Comparison of ENCODE assay signal across 8 cellular contexts in the genomic region with DNA sequence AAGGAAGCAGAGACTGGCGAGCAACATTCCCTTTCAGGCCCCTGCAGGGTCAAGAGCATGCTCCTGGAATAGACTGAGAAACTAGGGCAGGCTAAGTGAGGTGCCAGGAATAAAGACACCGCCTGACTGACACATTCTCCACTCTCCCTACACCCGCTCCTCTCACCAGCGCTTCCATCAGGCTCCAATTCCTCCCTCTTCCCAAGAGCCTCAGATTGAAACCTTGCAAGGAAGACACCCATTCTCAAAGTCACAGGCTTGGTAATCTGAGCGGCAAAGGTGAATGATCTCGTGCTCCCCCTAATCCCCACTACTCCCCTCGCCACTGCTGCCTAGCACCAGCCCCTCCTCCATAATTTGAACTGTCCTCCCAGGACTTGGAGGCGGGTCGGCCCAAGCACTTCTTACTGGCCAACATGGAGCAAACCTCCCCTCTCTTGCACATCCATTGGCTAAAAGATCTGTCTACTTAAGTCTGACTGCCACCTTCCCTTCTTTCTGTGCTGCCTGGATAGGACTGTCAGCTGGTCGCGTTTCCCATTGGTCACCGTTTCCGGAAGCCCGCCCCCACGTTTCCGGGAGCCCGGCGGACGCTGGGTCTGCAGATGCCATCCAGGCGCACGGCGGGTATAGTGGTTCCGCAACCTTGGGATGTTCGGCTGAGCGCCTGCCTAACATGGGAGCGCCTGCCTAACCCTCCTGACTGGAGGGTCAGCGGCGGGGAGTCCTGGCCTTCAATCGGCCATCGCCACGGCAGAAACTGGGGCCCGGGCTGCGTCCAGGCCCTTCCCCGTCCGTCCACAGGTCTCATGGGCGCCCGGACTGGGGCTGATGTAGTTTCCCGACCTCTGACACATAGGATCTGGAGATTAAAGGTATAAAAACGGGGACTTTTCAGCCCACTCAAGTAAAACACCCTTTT. TPM values are rescaled to one million over a fixed set of nuclear protein-coding genes. Genes with fewer than 3 reads are reported as not detected.
DNase-seq lines count a peak whose midpoint lies in the region; ATAC-seq and TF ChIP-seq lines count a peak whose summit lies in the region.

No MANE protein-coding gene starts in this region.

- ATAC-seq in thoracic aorta (ENCODE audit: insufficient number of reproducible peaks, low FRiP score, low read depth): peak; percentile 60
- ATAC-seq in GM19467 (IDR thresholded peaks at IDR 0.05; ENCODE audit: unreplicated experiment): no peak

- DNase-seq in GM12864 (ENCODE audit: low read depth) (peak; percentile 53), NCI-H1436 treated with DMSO at 0.1 percent for 48 hours (lab: John Stamatoyannopoulos, UW) (peak; percentile 92), T-helper 9 cell (peak; percentile 25), midbrain (lab: John Stamatoyannopoulos, UW) (peak; percentile 97), thoracic aorta (ENCODE audit: low spot score) (peak; percentile 11), cortex of kidney (lab: John Stamatoyannopoulos, UW) (no peak)
- DNase-seq in effector memory CD4-positive, alpha-beta T cell: peak; percentile 21 to 60 (median 34)

- no peaks in the 10 kb centered on the region for H3K27me3 ChIP-seq in effector memory CD4-positive, alpha-beta T cell (replicated peaks; ENCODE audit: control insufficient read depth, insufficient read depth, low read length, poor library complexity, severe bottlenecking)
- H3K27me3 ChIP-seq in thoracic aorta (replicated peaks; ENCODE audit: insufficient read depth): no peaks in the 10 kb centered on the region

- H3K27ac ChIP-seq in effector memory CD4-positive, alpha-beta T cell (ENCODE audit: insufficient read depth, low read length, poor library complexity, severe bottlenecking): no peak overlapping the region
- no peak overlapping the region for H3K27ac ChIP-seq in thoracic aorta

- H3K9me3 ChIP-seq in effector memory CD4-positive, alpha-beta T cell (ENCODE audit: control insufficient read depth, low read length): peaks cover 33% of the 10 kb centered on the region
- H3K9me3 ChIP-seq in thoracic aorta: peaks cover 62% of the 10 kb centered on the region

- peak overlapping the region; percentile 44 for H3K4me3 ChIP-seq in GM12864 (ENCODE audit: low read depth, low read length)
- peak overlapping the region; percentile 39 for H3K4me3 ChIP-seq in effector memory CD4-positive, alpha-beta T cell (ENCODE audit: insufficient read depth, low read depth, low read length, poor library complexity, severe bottlenecking)
- peak overlapping the region; percentile 64 for H3K4me3 ChIP-seq in thoracic aorta

- no peak for TF ChIP-seq CTCF in GM12864 (IDR thresholded peaks at IDR 0.05; ENCODE audit: low read depth, low read length, missing control alignments)
- TF ChIP-seq CTCF in thoracic aorta (IDR thresholded peaks at IDR 0.05): no peak

- no peaks in the 10 kb centered on the region for H3K36me3 ChIP-seq in effector memory CD4-positive, alpha-beta T cell (ENCODE audit: control insufficient read depth, insufficient read depth, low read length)
- no peaks in the 10 kb centered on the region for H3K36me3 ChIP-seq in thoracic aorta

- no peaks in the 10 kb centered on the region for H3K4me1 ChIP-seq in effector memory CD4-positive, alpha-beta T cell (ENCODE audit: control insufficient read depth, insufficient read depth, low read length, poor library complexity, severe bottlenecking)
- no peaks in the 10 kb centered on the region for H3K4me1 ChIP-seq in thoracic aorta (ENCODE audit: control insufficient read depth in 1 of 2, low read depth in 2 of 2)

RNA-seq across cellular contexts. Expression of gene ZNF383, which starts 33.6 kb away (rescaled TPM):
- 10 to 100 TPM in 1 of 2 donors, 1 to 10 TPM in 1; 5.3 to 10.0 TPM for total RNA-seq in thoracic aorta

RNA-seq across cellular contexts. Expression of gene ZNF585B, which starts 41.2 kb away (rescaled TPM):
- total RNA-seq in thoracic aorta: 10 to 100 TPM; 18.4 to 20.4 TPM
